15 cellular contexts compared by ENCODE assay signal in the genomic region with DNA sequence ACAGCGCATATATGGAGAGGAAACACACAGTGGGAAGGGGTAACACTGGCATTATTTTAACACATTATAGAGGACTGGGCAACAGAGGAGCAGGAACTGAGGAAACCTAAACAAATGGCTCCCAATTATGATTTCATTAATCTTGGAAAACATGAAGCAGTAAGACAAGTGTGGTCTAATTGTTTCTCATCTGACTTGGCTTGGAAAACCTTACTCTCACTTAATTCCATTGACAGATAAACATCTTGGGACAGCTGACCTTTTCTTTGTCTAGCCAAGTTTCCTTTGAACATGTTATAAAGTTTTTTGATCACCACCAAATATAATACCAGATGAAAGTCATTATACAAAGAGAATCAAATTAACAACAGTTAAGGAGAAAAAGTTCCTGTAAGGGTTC. TPM values are rescaled to one million over a fixed set of nuclear protein-coding genes. Genes with fewer than 3 reads are reported as not detected.
A peak's percentile ranks its signal among the peaks of the same experiment; 100 is the strongest.
DNase-seq lines count a peak whose midpoint lies in the region; ATAC-seq and TF ChIP-seq lines count a peak whose summit lies in the region.
"Had no signal": no experiment of that assay in that cellular context is flagged by ENCODE, and none has a peak within 500 bp of the region (broad histone marks: within the 10 kb centered on the region; RNA-seq: fewer than 3 reads in every experiment).

No MANE protein-coding gene starts in this region.

- peak in 1 of 2 experiments; percentile 23 for DNase-seq in SJSA1 (ENCODE audit: low read depth in 1 of 2, low spot score in 2 of 2)
- DNase-seq in neural crest cell (ENCODE audit: low read depth, low spot score): no peak
- DNase-seq in tibial artery: no peak
- no peak for DNase-seq in hepatic stellate cell (ENCODE audit: low spot score)
- DNase-seq in foreskin fibroblast: no peak
- DNase-seq: activated CD4-positive, alpha-beta T cell treated with anti-CD3 and anti-CD28 coated beads for 1 hour; activated naive CD4-positive, alpha-beta T cell treated with Interleukin-2 at 50 U/mL for 16 hours; KBM-7; NCI-H1105; SHP77; stimulated activated naive CD4-positive, alpha-beta T cell had no signal

- no peak overlapping the region for H3K9ac ChIP-seq in endocrine pancreas (ENCODE audit: control insufficient read depth, insufficient read depth, low read length)

- H3K27me3 ChIP-seq in SJSA1 (replicated peaks) (no peaks in the 10 kb centered on the region), endocrine pancreas (ENCODE audit: control insufficient read depth, insufficient read depth, low read length) (no peaks in the 10 kb centered on the region), tibial artery (no peaks in the 10 kb centered on the region)
- H3K27me3 ChIP-seq: ovary had no signal

- H3K27ac Mint-ChIP-seq in neural crest cell (ENCODE audit: unreplicated experiment): peak overlapping the region; percentile 67
- H3K27ac Mint-ChIP-seq: memory B cell had no signal

- H3K4me3 ChIP-seq in SJSA1 (no peak overlapping the region), endocrine pancreas (ENCODE audit: control insufficient read depth, insufficient read depth, low read length) (peak overlapping the region; percentile 53), tibial artery (no peak overlapping the region), foreskin fibroblast (ENCODE audit: low read depth in 1 of 2, low read length in 2 of 2) (no peak overlapping the region)

- peaks cover 22% of the 10 kb centered on the region for H3K36me3 Mint-ChIP-seq in neural crest cell (ENCODE audit: low read depth)

- H3K27me3 Mint-ChIP-seq in neural crest cell (ENCODE audit: low read depth): no peaks in the 10 kb centered on the region
- H3K27me3 Mint-ChIP-seq: memory B cell had no signal

- H3K27ac ChIP-seq in SJSA1 (peak overlapping the region; percentile 69), tibial artery (peak overlapping the region; percentile 72 to 76)

- H3K36me3 ChIP-seq in SJSA1 (peaks cover 23% of the 10 kb centered on the region), endocrine pancreas (ENCODE audit: control insufficient read depth, insufficient read depth, low read length) (peaks cover 3% of the 10 kb centered on the region), tibial artery (peaks cover 0 to 17% (median 15%) of the 10 kb centered on the region in 3 donors)
- H3K36me3 ChIP-seq: ovary had no signal

- peaks cover 13% of the 10 kb centered on the region for H3K4me1 Mint-ChIP-seq in neural crest cell
- H3K4me1 Mint-ChIP-seq: memory B cell had no signal

- H3K4me3 Mint-ChIP-seq in neural crest cell: no peak overlapping the region
- H3K4me3 Mint-ChIP-seq: memory B cell had no signal

- H3K4me1 ChIP-seq in SJSA1 (replicated peaks): peaks cover 72% of the 10 kb centered on the region
- peaks cover 11% of the 10 kb centered on the region for H3K4me1 ChIP-seq in endocrine pancreas (ENCODE audit: control insufficient read depth, insufficient read depth, low read length)
- H3K4me1 ChIP-seq in tibial artery: peaks cover 0 to 56% (median 16%) of the 10 kb centered on the region in 4 donors

- no peak for ATAC-seq in GM19467 (IDR thresholded peaks at IDR 0.05; ENCODE audit: unreplicated experiment)

- intact Hi-C loops in tibial artery (cut with DNase I; ENCODE audit: low total_unique reads): no loop called here

- TF ChIP-seq CTCF in neural crest cell (conservative IDR thresholded peaks at IDR 0.05): no peak
- TF ChIP-seq CTCF in tibial artery (IDR thresholded peaks at IDR 0.05): no peak
- no peak for TF ChIP-seq CTCF in foreskin fibroblast (IDR thresholded peaks at IDR 0.05; ENCODE audit: low read depth, low read length)

- H3K9me3 ChIP-seq in SJSA1 (replicated peaks) (0 out of 2 replicates have a peak, but pooled peaks cover 5% of the 10 kb centered on the region), endocrine pancreas (ENCODE audit: control insufficient read depth, low read length) (no peaks in the 10 kb centered on the region), tibial artery (peaks cover 0 to 6% (median 0%) of the 10 kb centered on the region in 3 donors)

- peaks cover 5% of the 10 kb centered on the region for H3K9me3 Mint-ChIP-seq in neural crest cell

RNA-seq across cellular contexts. Expression of a gene that starts 50.2 kb away (rescaled TPM):
- 1.5 and 2.1 TPM in 2 replicates for total RNA-seq in SJSA1 (2014; rRNA removed; shearing (Covaris generic))
- 4.5 and 5.5 TPM in 2 replicates for total RNA-seq in neural crest cell
